25 cellular contexts compared by ENCODE assay signal in genomic region chr3:181872887-181873286, GRCh38.
"Had no signal": no experiment of that assay in that cellular context is flagged by ENCODE, and none has a peak within 500 bp of the region (broad histone marks: within the 10 kb centered on the region; RNA-seq: fewer than 3 reads in every experiment).

No MANE protein-coding gene starts in this region.

- H3K9me3 Mint-ChIP-seq: activated T-cell treated with anti-CD3 and anti-CD28 coated beads, Interleukin-2, amount 50 U/mL, for 24 hours; activated T-helper 2 cell treated with anti-CD3 and anti-CD28 coated beads, Interferon-gamma antibody, Interleukin-2, Interleukin-4, amounts not matched to agents 10 μg/mL and 5 μg/mL and 100 μg/mL, durations not matched to agents 14 hours and 24 hours and 36 hours; memory B cell; stimulated activated naive CD8-positive, alpha-beta T cell treated with anti-CD3 and anti-CD28 coated beads, Interleukin-15, Interleukin-2, amounts not matched to agents 100 ng/mL and 50 ng/mL, for 24 hours had no signal

- ATAC-seq: heart left ventricle; left cardiac atrium; natural killer cell treated with Interleukin-12 subunit alpha and Interleukin-12 subunit beta and Interleukin-15 and Interleukin-18, amount 100 ng/mL, for 72 hours; pancreas had no signal

- DNase-seq: activated CD4-positive, alpha-beta T cell treated with anti-CD3 and anti-CD28 coated beads, Interleukin-2, amount 50 U/mL, for 4 hours; activated CD8-positive, alpha-beta memory T cell treated with anti-CD3 and anti-CD28 coated beads for 24 hours; activated CD8-positive, alpha-beta memory T cell treated with anti-CD3 and anti-CD28 coated beads, Interleukin-2, amount 50 U/mL, for 4 hours; activated naive CD4-positive, alpha-beta T cell; activated T-cell treated with anti-CD3 and anti-CD28 coated beads, Interleukin-2, amount 50 U/mL, for 24 hours; adrenal gland; brain microvascular endothelial cell; dermis blood vessel endothelial cell; effector CD8-positive, alpha-beta T cell; erythroblast; heart left ventricle; islet precursor cell; left cardiac atrium; pancreas; right lobe of liver; stimulated activated CD4-positive, alpha-beta T cell treated with anti-CD3 and anti-CD28 coated beads, Interleukin-1b, Interleukin-23, amount 100 ng/mL, for 48 hours; tibial artery had no signal

- H3K36me3 ChIP-seq: adrenal gland, ascending aorta, brain microvascular endothelial cell, heart left ventricle, pancreas, right lobe of liver, tibial artery had no signal

- H3K9me3 ChIP-seq: adrenal gland, ascending aorta, heart left ventricle, pancreas, right lobe of liver, tibial artery had no signal

- H3K27ac Mint-ChIP-seq: activated naive CD8-positive, alpha-beta T cell; activated T-cell treated with anti-CD3 and anti-CD28 coated beads, Interleukin-2, amount 50 U/mL, for 24 hours; activated T-helper 2 cell treated with anti-CD3 and anti-CD28 coated beads, Interferon-gamma antibody, Interleukin-2, Interleukin-4, amounts not matched to agents 10 μg/mL and 5 μg/mL and 100 μg/mL, durations not matched to agents 14 hours and 24 hours and 36 hours; memory B cell; natural killer cell treated with Interleukin-12 subunit alpha and Interleukin-12 subunit beta and Interleukin-15 and Interleukin-18, amount 100 ng/mL, for 72 hours; stimulated activated naive CD8-positive, alpha-beta T cell treated with anti-CD3 and anti-CD28 coated beads, Interleukin-15, Interleukin-2, amounts not matched to agents 100 ng/mL and 50 ng/mL, for 24 hours had no signal

- H3K4me3 ChIP-seq: adrenal gland, ascending aorta, heart left ventricle, pancreas, right lobe of liver, skin epidermis, tibial artery had no signal

- H3K4me1 ChIP-seq: adrenal gland, ascending aorta, heart left ventricle, pancreas, right lobe of liver, tibial artery had no signal

- H3K27me3 ChIP-seq: ascending aorta, brain microvascular endothelial cell, heart left ventricle, pancreas, right lobe of liver, tibial artery had no signal

- H3K27me3 Mint-ChIP-seq: activated T-cell treated with anti-CD3 and anti-CD28 coated beads, Interleukin-2, amount 50 U/mL, for 24 hours; natural killer cell treated with Interleukin-12 subunit alpha and Interleukin-12 subunit beta and Interleukin-15 and Interleukin-18, amount 100 ng/mL, for 72 hours had no signal

- H3K4me3 Mint-ChIP-seq: activated naive CD8-positive, alpha-beta T cell; activated T-cell treated with anti-CD3 and anti-CD28 coated beads, Interleukin-2, amount 50 U/mL, for 24 hours; memory B cell; natural killer cell treated with Interleukin-12 subunit alpha and Interleukin-12 subunit beta and Interleukin-15 and Interleukin-18, amount 100 ng/mL, for 72 hours; stimulated activated naive CD8-positive, alpha-beta T cell treated with anti-CD3 and anti-CD28 coated beads, Interleukin-15, Interleukin-2, amounts not matched to agents 100 ng/mL and 50 ng/mL, for 24 hours had no signal

- FAIRE-seq: frontal cortex, pancreas had no signal

- H3K27ac ChIP-seq: adrenal gland, ascending aorta, brain microvascular endothelial cell, heart left ventricle, pancreas, right lobe of liver, skin epidermis, tibial artery had no signal

- H3K36me3 Mint-ChIP-seq: activated naive CD8-positive, alpha-beta T cell; memory B cell; natural killer cell treated with Interleukin-12 subunit alpha and Interleukin-12 subunit beta and Interleukin-15 and Interleukin-18, amount 100 ng/mL, for 72 hours had no signal

- H3K4me1 Mint-ChIP-seq: memory B cell had no signal
